1 cellular context compared by ENCODE assay signal in the genomic region with DNA sequence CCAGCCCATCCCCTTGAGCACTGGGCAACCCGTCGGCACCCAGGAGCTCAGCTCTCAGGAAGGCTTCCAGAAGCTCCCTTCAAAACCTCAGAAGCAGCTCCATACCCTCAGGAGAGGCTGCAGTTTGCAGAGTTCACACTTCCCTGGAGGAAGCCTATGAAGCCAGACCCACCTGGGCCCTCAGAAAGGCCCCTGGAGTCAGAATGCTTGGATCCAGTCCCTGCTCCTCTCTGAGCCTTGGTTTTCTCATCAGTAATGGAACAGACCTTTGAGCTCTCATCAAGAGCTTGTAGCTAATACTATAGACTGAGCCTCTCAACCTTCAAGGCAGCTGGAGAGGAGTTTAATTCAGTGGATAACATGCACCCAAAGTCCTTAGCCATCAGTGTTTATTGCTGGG.
TF ChIP-seq lines count a peak whose summit lies in the region.

No MANE protein-coding gene starts in this region.

TF ChIP-seq in HepG2, 621 proteins besides CTCF, POLR2A, EP300 and RAD21 (continued from another document):
- TF ChIP-seq ZFP37 (CRISPR knock-in tag; IDR thresholded peaks at IDR 0.05; ENCODE audit: borderline replicate concordance): no peak
- TF ChIP-seq POGZ (CRISPR knock-in tag; IDR thresholded peaks at IDR 0.05): 0 out of 2 replicates have a peak, but pooled peaks have one; percentile 11
- peak; percentile 56; the same call in 1 of the 2 replicates for TF ChIP-seq ZNF274 (CRISPR knock-in tag; IDR thresholded peaks at IDR 0.05)
- TF ChIP-seq, protein P1, sequence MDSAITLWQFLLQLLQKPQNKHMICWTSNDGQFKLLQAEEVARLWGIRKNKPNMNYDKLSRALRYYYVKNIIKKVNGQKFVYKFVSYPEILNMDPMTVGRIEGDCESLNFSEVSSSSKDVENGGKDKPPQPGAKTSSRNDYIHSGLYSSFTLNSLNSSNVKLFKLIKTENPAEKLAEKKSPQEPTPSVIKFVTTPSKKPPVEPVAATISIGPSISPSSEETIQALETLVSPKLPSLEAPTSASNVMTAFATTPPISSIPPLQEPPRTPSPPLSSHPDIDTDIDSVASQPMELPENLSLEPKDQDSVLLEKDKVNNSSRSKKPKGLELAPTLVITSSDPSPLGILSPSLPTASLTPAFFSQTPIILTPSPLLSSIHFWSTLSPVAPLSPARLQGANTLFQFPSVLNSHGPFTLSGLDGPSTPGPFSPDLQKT (CRISPR knock-in tag; IDR thresholded peaks at IDR 0.05; ENCODE audit: borderline replicate concordance): no peak
- 0 out of 2 replicates have a peak, but pooled peaks have one; percentile 4 for TF ChIP-seq ZNF546 (CRISPR knock-in tag; conservative IDR thresholded peaks at IDR 0.05)
- TF ChIP-seq ZNF451 (CRISPR knock-in tag; IDR thresholded peaks at IDR 0.05): no peak
- TF ChIP-seq, protein P2, sequence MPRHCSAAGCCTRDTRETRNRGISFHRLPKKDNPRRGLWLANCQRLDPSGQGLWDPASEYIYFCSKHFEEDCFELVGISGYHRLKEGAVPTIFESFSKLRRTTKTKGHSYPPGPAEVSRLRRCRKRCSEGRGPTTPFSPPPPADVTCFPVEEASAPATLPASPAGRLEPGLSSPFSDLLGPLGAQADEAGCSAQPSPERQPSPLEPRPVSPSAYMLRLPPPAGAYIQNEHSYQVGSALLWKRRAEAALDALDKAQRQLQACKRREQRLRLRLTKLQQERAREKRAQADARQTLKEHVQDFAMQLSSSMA (CRISPR knock-in tag; IDR thresholded peaks at IDR 0.05): 0 out of 2 replicates have a peak, but pooled peaks have one; percentile 5
- 0 out of 2 replicates have a peak, but pooled peaks have one; percentile 28 for TF ChIP-seq GLI4 (CRISPR knock-in tag; IDR thresholded peaks at IDR 0.05; ENCODE audit: borderline replicate concordance)
- TF ChIP-seq ARID4A (CRISPR knock-in tag; IDR thresholded peaks at IDR 0.05; ENCODE audit: borderline replicate concordance): no peak
- TF ChIP-seq, protein P3, sequence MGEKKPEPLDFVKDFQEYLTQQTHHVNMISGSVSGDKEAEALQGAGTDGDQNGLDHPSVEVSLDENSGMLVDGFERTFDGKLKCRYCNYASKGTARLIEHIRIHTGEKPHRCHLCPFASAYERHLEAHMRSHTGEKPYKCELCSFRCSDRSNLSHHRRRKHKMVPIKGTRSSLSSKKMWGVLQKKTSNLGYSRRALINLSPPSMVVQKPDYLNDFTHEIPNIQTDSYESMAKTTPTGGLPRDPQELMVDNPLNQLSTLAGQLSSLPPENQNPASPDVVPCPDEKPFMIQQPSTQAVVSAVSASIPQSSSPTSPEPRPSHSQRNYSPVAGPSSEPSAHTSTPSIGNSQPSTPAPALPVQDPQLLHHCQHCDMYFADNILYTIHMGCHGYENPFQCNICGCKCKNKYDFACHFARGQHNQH (CRISPR knock-in tag; IDR thresholded peaks at IDR 0.05): no peak
- TF ChIP-seq, protein P4, sequence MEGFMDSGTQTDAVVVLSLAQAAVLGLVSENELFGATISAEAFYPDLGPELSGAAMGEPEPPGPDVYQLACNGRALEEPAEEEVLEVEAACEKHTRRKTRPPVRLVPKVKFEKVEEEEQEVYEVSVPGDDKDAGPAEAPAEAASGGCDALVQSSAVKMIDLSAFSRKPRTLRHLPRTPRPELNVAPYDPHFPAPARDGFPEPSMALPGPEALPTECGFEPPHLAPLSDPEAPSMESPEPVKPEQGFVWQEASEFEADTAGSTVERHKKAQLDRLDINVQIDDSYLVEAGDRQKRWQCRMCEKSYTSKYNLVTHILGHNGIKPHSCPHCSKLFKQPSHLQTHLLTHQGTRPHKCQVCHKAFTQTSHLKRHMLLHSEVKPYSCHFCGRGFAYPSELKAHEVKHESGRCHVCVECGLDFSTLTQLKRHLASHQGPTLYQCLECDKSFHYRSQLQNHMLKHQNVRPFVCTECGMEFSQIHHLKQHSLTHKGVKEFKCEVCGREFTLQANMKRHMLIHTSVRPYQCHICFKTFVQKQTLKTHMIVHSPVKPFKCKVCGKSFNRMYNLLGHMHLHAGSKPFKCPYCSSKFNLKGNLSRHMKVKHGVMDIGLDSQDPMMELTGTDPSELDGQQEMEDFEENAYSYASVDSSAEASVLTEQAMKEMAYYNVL (CRISPR knock-in tag; IDR thresholded peaks at IDR 0.05; ENCODE audit: borderline replicate concordance): no peak
- 0 out of 2 replicates have a peak, but pooled peaks have one; percentile 47 for TF ChIP-seq ZNF547 (CRISPR knock-in tag; IDR thresholded peaks at IDR 0.05)
- 0 out of 2 replicates have a peak, but pooled peaks have one; percentile 25 for TF ChIP-seq ZSCAN9 (CRISPR knock-in tag; IDR thresholded peaks at IDR 0.05; ENCODE audit: borderline replicate concordance)
- TF ChIP-seq ZNF318 (CRISPR knock-in tag; IDR thresholded peaks at IDR 0.05): no peak
- TF ChIP-seq HNF4G (IDR thresholded peaks at IDR 0.05; ENCODE audit: borderline replicate concordance, low read depth, low read length): peak; percentile 49; the same call in 1 of the 2 replicates
- TF ChIP-seq HNF4G (CRISPR knock-in tag; IDR thresholded peaks at IDR 0.05; ENCODE audit: borderline replicate concordance, low read depth): no peak
- 0 out of 2 replicates have a peak, but pooled peaks have one; percentile 1 for TF ChIP-seq ZBTB7B (CRISPR knock-in tag; IDR thresholded peaks at IDR 0.05)
- peak; percentile 64 for TF ChIP-seq ZNF883 (CRISPR knock-in tag; IDR thresholded peaks at IDR 0.05; ENCODE audit: not compliant biosample characterization)
- no peak for TF ChIP-seq DNMT3B (CRISPR knock-in tag; conservative IDR thresholded peaks at IDR 0.05)
- TF ChIP-seq ZNF607 (CRISPR knock-in tag; IDR thresholded peaks at IDR 0.05; ENCODE audit: borderline replicate concordance): 0 out of 2 replicates have a peak, but pooled peaks have one; percentile 44
